Comparison of ENCODE assay signal across 13 cellular contexts in genomic region chr13:114034481-114034891, GRCh38.
DNase-seq lines count a peak whose midpoint lies in the region; TF ChIP-seq lines count a peak whose summit lies in the region.
"Had no signal": no experiment of that assay in that cellular context is flagged by ENCODE, and none has a peak within 500 bp of the region (broad histone marks: within the 10 kb centered on the region; RNA-seq: fewer than 3 reads in every experiment).

No MANE protein-coding gene starts in this region.

- no peak overlapping the region for H3K23ac ChIP-seq in mesendoderm (ENCODE audit: low read length)

- no peak overlapping the region for H3K56ac ChIP-seq in mesendoderm (ENCODE audit: low read length)

- H3K36me3 Mint-ChIP-seq in progenitor cell of endocrine pancreas (ENCODE audit: insufficient read depth) = peaks cover 6% of the 10 kb centered on the region

- POLR2A ChIA-PET in AG04450 (lab: Yijun Ruan, JAX) = interaction anchor here (0.7 kb wide), 1 partner anchor 9 kb away, joined by 3 read pairs; no protein-coding TSS in a partner anchor

- H3K4me3 ChIP-seq in AG04450 (ENCODE audit: low read depth, low read length) (peak overlapping the region; percentile 29; the same call in 1 of the 2 replicates), SJSA1 (no peak overlapping the region), fibroblast of mammary gland (ENCODE audit: control insufficient read depth, low read depth, low read length) (peak overlapping the region; percentile 16), mesendoderm (ENCODE audit: low read length) (no peak overlapping the region)

- no CpG with 5 or more reads among the region's 9 CpGs for WGBS in mesendoderm (ENCODE audit: extremely low coverage, insufficient coverage, low lambda C conversion rate)

- peaks cover 7% of the 10 kb centered on the region for H3K79me1 ChIP-seq in mesendoderm (ENCODE audit: low read length)

- H4K8ac ChIP-seq in mesendoderm (ENCODE audit: low read depth, low read length) = no peak overlapping the region

- H2BK5ac ChIP-seq in mesendoderm (ENCODE audit: low read length) = no peak overlapping the region

- H3K4me2 ChIP-seq in mesendoderm (ENCODE audit: low read length) = no peak overlapping the region

- CTCF ChIA-PET in AG04450 (lab: Charles Lee) = no interaction called here

- no peak overlapping the region for H4K5ac ChIP-seq in mesendoderm (ENCODE audit: low read length)

- H3K27me3 Mint-ChIP-seq in progenitor cell of endocrine pancreas = no peaks in the 10 kb centered on the region
- H3K27me3 Mint-ChIP-seq: IgD-negative memory B cell had no signal

- no peaks in the 10 kb centered on the region for H3K9me3 Mint-ChIP-seq in progenitor cell of endocrine pancreas (ENCODE audit: low read depth)
- H3K9me3 Mint-ChIP-seq: IgD-negative memory B cell had no signal

- H3K27me3 ChIP-seq in AG04450 (ENCODE audit: control insufficient read depth, insufficient read depth, low read length) = no peaks in the 10 kb centered on the region
- no peaks in the 10 kb centered on the region for H3K27me3 ChIP-seq in SJSA1 (replicated peaks)
- no peaks in the 10 kb centered on the region for H3K27me3 ChIP-seq in mesendoderm (ENCODE audit: insufficient read depth, low read length, poor library complexity)

- H3K79me2 ChIP-seq in mesendoderm (ENCODE audit: control insufficient read depth, insufficient read depth, low read length) = no peaks in the 10 kb centered on the region

- H3K4ac ChIP-seq in mesendoderm (ENCODE audit: low read depth, low read length) = no peak overlapping the region

- H3K18ac ChIP-seq in mesendoderm (ENCODE audit: low read length) = no peak overlapping the region

- H3K27ac ChIP-seq in AG04450 (ENCODE audit: low read depth, low read length) = peak overlapping the region; percentile 61
- 0 out of 2 replicates have a peak overlapping the region, but pooled peaks have one; percentile 29 for H3K27ac ChIP-seq in SJSA1
- H3K27ac ChIP-seq in mesendoderm (ENCODE audit: low read depth, low read length) = no peak overlapping the region

- H3K27ac Mint-ChIP-seq in progenitor cell of endocrine pancreas = peak overlapping the region; percentile 42

- H3K4me1 ChIP-seq in SJSA1 (replicated peaks) = peaks cover 38% of the 10 kb centered on the region
- no peaks in the 10 kb centered on the region for H3K4me1 ChIP-seq in mesendoderm (ENCODE audit: control insufficient read depth, low read depth, low read length)

- no peak overlapping the region for H2AK5ac ChIP-seq in mesendoderm (ENCODE audit: low read length)

- DNase-seq in AG04450 (ENCODE audit: low read depth, low spot score) (peak; percentile 46), SJSA1 (ENCODE audit: low read depth in 1 of 2, low spot score in 2 of 2) (peak in 1 of 2 experiments; percentile 24), fibroblast of mammary gland (ENCODE audit: low read depth) (peak; percentile 81), progenitor cell of endocrine pancreas (ENCODE audit: low spot score, unreplicated experiment) (no peak), DMS79 (lab: John Stamatoyannopoulos, UW) (no peak), mesendoderm (no peak), OCI-M2 (lab: John Stamatoyannopoulos, UW; ENCODE audit: unreplicated experiment) (no peak), HK-2 (ENCODE audit: unreplicated experiment) (no peak)
- DNase-seq: aorta, foreskin melanocyte, left ventricle myocardium superior, NCI-H2029 treated with DMSO at 0.1 percent for 48 hours had no signal

- H3K4me3 Mint-ChIP-seq in progenitor cell of endocrine pancreas (ENCODE audit: low read depth) = no peak overlapping the region
- H3K4me3 Mint-ChIP-seq: IgD-negative memory B cell had no signal

- no peak overlapping the region for H2BK120ac ChIP-seq in mesendoderm (ENCODE audit: low read depth, low read length)

- H2BK15ac ChIP-seq in mesendoderm (replicated peaks; ENCODE audit: low read depth) = no peak overlapping the region

- H3K9me3 ChIP-seq in AG04450 (ENCODE audit: control insufficient read depth, insufficient read depth, low read length) = peaks cover 19% of the 10 kb centered on the region; the same call in 1 of the 2 replicates
- H3K9me3 ChIP-seq in SJSA1 (replicated peaks) = no peaks in the 10 kb centered on the region

- H3K9ac ChIP-seq in mesendoderm (ENCODE audit: low read length) = no peak overlapping the region

- H3K4me1 Mint-ChIP-seq in progenitor cell of endocrine pancreas (ENCODE audit: low read depth) = peaks cover 13% of the 10 kb centered on the region

- H3K36me3 ChIP-seq in SJSA1 (peaks cover 17% of the 10 kb centered on the region), mesendoderm (ENCODE audit: control insufficient read depth, insufficient read depth, low read length) (no peaks in the 10 kb centered on the region)

- no peak for TF ChIP-seq CTCF in AG04450 (IDR thresholded peaks at IDR 0.05; ENCODE audit: low read depth, low read length)
- TF ChIP-seq CTCF in fibroblast of mammary gland (conservative IDR thresholded peaks at IDR 0.05; ENCODE audit: control insufficient read depth, insufficient read depth, low read depth, low read length) = no peak
- TF ChIP-seq CTCF in progenitor cell of endocrine pancreas (IDR thresholded peaks at IDR 0.05; ENCODE audit: unreplicated experiment) = no peak

Comparison
In these comparisons a context has a peak if more than half of its experiments do, and no peak if none do; other contexts are left out.
1. DNase-seq: peak in AG04450 (single experiment) and fibroblast of mammary gland (single experiment); none in progenitor cell of endocrine pancreas (single experiment), DMS79 (single experiment), mesendoderm (single experiment), OCI-M2 (single experiment) and HK-2 (single experiment).
2. H3K4me3 ChIP-seq: peak in AG04450 (single experiment) and fibroblast of mammary gland (single experiment); none in SJSA1 (single experiment) and mesendoderm (single experiment).